1 cellular context compared by ENCODE assay signal in genomic region chr10:50416885-50417284, GRCh38.
TF ChIP-seq lines count a peak whose summit lies in the region.

No MANE protein-coding gene starts in this region.

TF ChIP-seq in K562, 482 proteins besides CTCF, POLR2A, EP300 and RAD21 (continued from another document and continues in another):
- TF ChIP-seq CUX1 (CRISPR knock-in tag; IDR thresholded peaks at IDR 0.05) = no peak
- no peak for TF ChIP-seq FIP1L1 (IDR thresholded peaks at IDR 0.05; ENCODE audit: low read depth, low read length, poor library complexity, severe bottlenecking)
- no peak for TF ChIP-seq ZNF263 (CRISPR knock-in tag; IDR thresholded peaks at IDR 0.05; ENCODE audit: borderline replicate concordance)
- TF ChIP-seq, protein P1, sequence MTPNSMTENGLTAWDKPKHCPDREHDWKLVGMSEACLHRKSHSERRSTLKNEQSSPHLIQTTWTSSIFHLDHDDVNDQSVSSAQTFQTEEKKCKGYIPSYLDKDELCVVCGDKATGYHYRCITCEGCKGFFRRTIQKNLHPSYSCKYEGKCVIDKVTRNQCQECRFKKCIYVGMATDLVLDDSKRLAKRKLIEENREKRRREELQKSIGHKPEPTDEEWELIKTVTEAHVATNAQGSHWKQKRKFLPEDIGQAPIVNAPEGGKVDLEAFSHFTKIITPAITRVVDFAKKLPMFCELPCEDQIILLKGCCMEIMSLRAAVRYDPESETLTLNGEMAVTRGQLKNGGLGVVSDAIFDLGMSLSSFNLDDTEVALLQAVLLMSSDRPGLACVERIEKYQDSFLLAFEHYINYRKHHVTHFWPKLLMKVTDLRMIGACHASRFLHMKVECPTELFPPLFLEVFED (CRISPR knock-in tag; conservative IDR thresholded peaks at IDR 0.05) = no peak
- TF ChIP-seq AFF1 (IDR thresholded peaks at IDR 0.05; ENCODE audit: low read depth in 1 of 2, partially characterized antibody in 2 of 2) = peak in 1 of 2 experiments; percentile 19
- TF ChIP-seq ZBTB40 (IDR thresholded peaks at IDR 0.05) = peak; percentile 36; the same call in 1 of the 2 replicates
- TF ChIP-seq ZBTB40 (CRISPR knock-in tag; IDR thresholded peaks at IDR 0.05) = no peak
- TF ChIP-seq NCOA2 (IDR thresholded peaks at IDR 0.05; ENCODE audit: partially characterized antibody in 2 of 2) = no peak
- TF ChIP-seq RCOR1 (IDR thresholded peaks at IDR 0.05; ENCODE audit: borderline replicate concordance in 1 of 2, low read depth in 2 of 2, low read length in 2 of 2) = 0 out of 4 replicates have a peak, but pooled peaks of 1 of the 2 experiments have one; percentile 6
- peak; percentile 32 for TF ChIP-seq TBP (optimal IDR thresholded peaks at IDR 0.05; ENCODE audit: low read depth, low read length)
- peak; percentile 76 to 84; a peak in 2 of 4 replicates for TF ChIP-seq MLLT1 (IDR thresholded peaks at IDR 0.05)
- 0 out of 2 replicates have a peak, but pooled peaks have one; percentile 8 for TF ChIP-seq ATF7 (IDR thresholded peaks at IDR 0.05)
- no peak for TF ChIP-seq HOMEZ (CRISPR knock-in tag; IDR thresholded peaks at IDR 0.05)
- TF ChIP-seq ZNF121 (CRISPR knock-in tag; conservative IDR thresholded peaks at IDR 0.05) = no peak
- no peak for TF ChIP-seq SREBF2 (CRISPR knock-in tag; IDR thresholded peaks at IDR 0.05)
- TF ChIP-seq MAFK (IDR thresholded peaks at IDR 0.05; ENCODE audit: low read length) = no peak
- TF ChIP-seq ZNF146 (CRISPR knock-in tag; IDR thresholded peaks at IDR 0.05; ENCODE audit: unreplicated experiment) = no peak
- TF ChIP-seq POLR2H (tag; IDR thresholded peaks at IDR 0.05; ENCODE audit: low read depth) = no peak; the same call in 1 of the 2 replicates
- no peak for TF ChIP-seq TRIM24 (IDR thresholded peaks at IDR 0.05)
- TF ChIP-seq, protein P2, sequence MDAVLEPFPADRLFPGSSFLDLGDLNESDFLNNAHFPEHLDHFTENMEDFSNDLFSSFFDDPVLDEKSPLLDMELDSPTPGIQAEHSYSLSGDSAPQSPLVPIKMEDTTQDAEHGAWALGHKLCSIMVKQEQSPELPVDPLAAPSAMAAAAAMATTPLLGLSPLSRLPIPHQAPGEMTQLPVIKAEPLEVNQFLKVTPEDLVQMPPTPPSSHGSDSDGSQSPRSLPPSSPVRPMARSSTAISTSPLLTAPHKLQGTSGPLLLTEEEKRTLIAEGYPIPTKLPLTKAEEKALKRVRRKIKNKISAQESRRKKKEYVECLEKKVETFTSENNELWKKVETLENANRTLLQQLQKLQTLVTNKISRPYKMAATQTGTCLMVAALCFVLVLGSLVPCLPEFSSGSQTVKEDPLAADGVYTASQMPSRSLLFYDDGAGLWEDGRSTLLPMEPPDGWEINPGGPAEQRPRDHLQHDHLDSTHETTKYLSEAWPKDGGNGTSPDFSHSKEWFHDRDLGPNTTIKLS (IDR thresholded peaks at IDR 0.05; ENCODE audit: borderline replicate concordance, low read depth) = no peak
- no peak for TF ChIP-seq ZNF311 (CRISPR knock-in tag; IDR thresholded peaks at IDR 0.05)
- no peak for TF ChIP-seq ELF2 (CRISPR knock-in tag; IDR thresholded peaks at IDR 0.05)
- TF ChIP-seq C11orf30 (IDR thresholded peaks at IDR 0.05; ENCODE audit: low read depth) = peak; percentile 11; the same call in 1 of the 2 replicates
